Comparison of ENCODE assay signal across 20 cellular contexts in genomic region chr17:13925579-13925978, GRCh38.
A peak's percentile ranks its signal among the peaks of the same experiment; 100 is the strongest.
DNase-seq lines count a peak whose midpoint lies in the region; ATAC-seq and TF ChIP-seq lines count a peak whose summit lies in the region.
"Had no signal": no experiment of that assay in that cellular context is flagged by ENCODE, and none has a peak within 500 bp of the region (broad histone marks: within the 10 kb centered on the region; RNA-seq: fewer than 3 reads in every experiment).

No MANE protein-coding gene starts in this region.

- dilution Hi-C loops in mammary epithelial cell (cut with HindIII; ENCODE audit: low sequenced_read_pairs): no loop called here

- H2AFZ ChIP-seq in mammary epithelial cell (ENCODE audit: low read depth, low read length): no peak overlapping the region

- H3K4me2 ChIP-seq in mammary epithelial cell (ENCODE audit: insufficient read depth, low read depth, low read length): no peak overlapping the region

- H3K4me1 Mint-ChIP-seq in MCF 10A (ENCODE audit: insufficient read depth, unreplicated experiment) (peaks cover 2% of the 10 kb centered on the region), endodermal cell (peaks cover 37% of the 10 kb centered on the region)
- H3K4me1 Mint-ChIP-seq in CD4-positive, alpha-beta T cell (ENCODE audit: low read depth): no peaks in the 10 kb centered on the region
- H3K4me1 Mint-ChIP-seq: central memory CD8-positive, alpha-beta T cell; stimulated activated naive CD8-positive, alpha-beta T cell treated with anti-CD3 and anti-CD28 coated beads, Interleukin-15, amount 100 ng/mL, for 72 hours had no signal

- TF ChIP-seq CTCF in MCF 10A (IDR thresholded peaks at IDR 0.05; ENCODE audit: unreplicated experiment) (peak; percentile 14), mammary epithelial cell (conservative IDR thresholded peaks at IDR 0.05 in 1 of 2, IDR thresholded peaks at IDR 0.05 in 1 of 2; ENCODE audit: extremely low read depth in 1 of 2, insufficient read depth in 1 of 2, low read depth in 1 of 2, low read length in 2 of 2) (peak in 1 of 2 donors; percentile 34), NB4 (IDR thresholded peaks at IDR 0.05; ENCODE audit: low read depth, low read length) (peak; percentile 28), endodermal cell (conservative IDR thresholded peaks at IDR 0.05) (peak; percentile 57), mucosa of descending colon (IDR thresholded peaks at IDR 0.05) (no peak)
- no peak for TF ChIP-seq CTCF in CD4-positive, alpha-beta T cell (IDR thresholded peaks at IDR 0.05)

- H3K36me3 ChIP-seq in mammary epithelial cell (ENCODE audit: insufficient read depth, low read length) (no peaks in the 10 kb centered on the region), endodermal cell (ENCODE audit: control insufficient read depth, insufficient read depth, low read length) (no peaks in the 10 kb centered on the region), mucosa of descending colon (ENCODE audit: low read depth) (no peaks in the 10 kb centered on the region)
- H3K36me3 ChIP-seq: adrenal gland, neutrophil, right atrium auricular region had no signal

- no peak for TF ChIP-seq POLR2A in NB4 (IDR thresholded peaks at IDR 0.05; ENCODE audit: extremely low read depth, insufficient read length)

- no peaks in the 10 kb centered on the region for H3K9me3 Mint-ChIP-seq in MCF 10A (ENCODE audit: unreplicated experiment)
- H3K9me3 Mint-ChIP-seq in endodermal cell: peaks cover 3% of the 10 kb centered on the region
- H3K9me3 Mint-ChIP-seq in CD4-positive, alpha-beta T cell: peaks cover 4% of the 10 kb centered on the region
- H3K9me3 Mint-ChIP-seq: central memory CD8-positive, alpha-beta T cell; effector memory CD8-positive, alpha-beta T cell had no signal

- H3K4me3 ChIP-seq in mammary epithelial cell (replicated peaks in 1 of 3; ENCODE audit: insufficient read depth in 1 of 3, low read depth in 2 of 3, low read length in 3 of 3) (no peak overlapping the region), NB4 (ENCODE audit: low read depth, low read length) (no peak overlapping the region), endodermal cell (ENCODE audit: low read length) (no peak overlapping the region), mucosa of descending colon (no peak overlapping the region)
- H3K4me3 ChIP-seq: adrenal gland, GM12878, right atrium auricular region had no signal

- intact Hi-C loops in MCF 10A (cut with micrococcal nuclease): no loop called here
- intact Hi-C loops in mammary epithelial cell (cut with micrococcal nuclease): no loop called here
- intact Hi-C loops in CD4-positive, alpha-beta T cell (cut with DNase I, micrococcal nuclease): no loop called here
- intact Hi-C loops in mucosa of descending colon (cut with DNase I, micrococcal nuclease): no loop called here

- peak; percentile 31 for DNase-seq in MCF 10A (ENCODE audit: unreplicated experiment)
- DNase-seq in mammary epithelial cell: no peak
- peak; percentile 13 for DNase-seq in NB4 (ENCODE audit: low read depth)
- no peak for DNase-seq in endodermal cell
- DNase-seq in hypothalamus (lab: John Stamatoyannopoulos, UW): no peak
- no peak for DNase-seq in CD4-positive, alpha-beta T cell
- no peak for DNase-seq in mucosa of descending colon
- DNase-seq: adrenal gland; effector memory CD8-positive, alpha-beta T cell; Kasumi-1; left cardiac atrium; NCI-H187 treated with DMSO at 0.1 percent for 48 hours; NCI-H446; stimulated activated naive CD8-positive, alpha-beta T cell treated with anti-CD3 and anti-CD28 coated beads, Interleukin-15, amount 100 ng/mL, for 72 hours had no signal

- H3K4me1 ChIP-seq in mammary epithelial cell (ENCODE audit: insufficient read depth, low read length): no peaks in the 10 kb centered on the region
- H3K4me1 ChIP-seq in endodermal cell (ENCODE audit: control insufficient read depth, insufficient read depth, low read length): peaks cover 17% of the 10 kb centered on the region
- no peaks in the 10 kb centered on the region for H3K4me1 ChIP-seq in mucosa of descending colon (ENCODE audit: low read depth)
- H3K4me1 ChIP-seq: adrenal gland, right atrium auricular region had no signal

- no peaks in the 10 kb centered on the region for H3K79me2 ChIP-seq in mammary epithelial cell (ENCODE audit: insufficient read depth, low read length)

- H4K20me1 ChIP-seq in mammary epithelial cell (ENCODE audit: insufficient read depth, low read length): no peaks in the 10 kb centered on the region

- in situ Hi-C loops in mammary epithelial cell (cut with MboI; ENCODE audit: low sequenced_read_pairs in 2 of 2): no loop called here

- no peak overlapping the region for H3K27ac ChIP-seq in mammary epithelial cell (ENCODE audit: insufficient read depth, low read depth, low read length)
- H3K27ac ChIP-seq in endodermal cell (ENCODE audit: low read depth, low read length): no peak overlapping the region
- H3K27ac ChIP-seq in CD4-positive, alpha-beta T cell (ENCODE audit: low read depth, low read length): no peak overlapping the region
- H3K27ac ChIP-seq: adrenal gland, neutrophil, right atrium auricular region had no signal

- POLR2A ChIA-PET in MCF 10A (lab: Yijun Ruan, JAX): no interaction called here
- POLR2A ChIA-PET in CD4-positive, alpha-beta T cell (lab: Charles Lee): no interaction called here

- H3K4me3 Mint-ChIP-seq in MCF 10A (ENCODE audit: unreplicated experiment): no peak overlapping the region
- no peak overlapping the region for H3K4me3 Mint-ChIP-seq in endodermal cell
- H3K4me3 Mint-ChIP-seq in CD4-positive, alpha-beta T cell: no peak overlapping the region
- H3K4me3 Mint-ChIP-seq: central memory CD8-positive, alpha-beta T cell; effector memory CD8-positive, alpha-beta T cell; stimulated activated naive CD8-positive, alpha-beta T cell treated with anti-CD3 and anti-CD28 coated beads, Interleukin-15, amount 100 ng/mL, for 72 hours had no signal

- BruUV-seq in MCF 10A (replicated peaks; lab: Mats Ljungman, UMichigan): no TSS peak
- BruUV-seq in mammary epithelial cell (replicated peaks; lab: Mats Ljungman, UMichigan): no TSS peak

- H3K9ac ChIP-seq in mammary epithelial cell (ENCODE audit: insufficient read depth, low read length) (no peak overlapping the region), endodermal cell (ENCODE audit: extremely low read depth, low read length, poor library complexity, severe bottlenecking) (no peak overlapping the region)

- 65% methylated on average over 5 of the region's 5 CpGs for WGBS in mammary epithelial cell (ENCODE audit: low coverage, missing lambda C conversion rate)
- 95% methylated on average over 3 to 5 of the region's 5 CpGs for WGBS in endodermal cell (ENCODE audit: insufficient coverage in 1 of 2, insufficient read length in 1 of 2), 2 experiments

- no peak overlapping the region for H3K27ac Mint-ChIP-seq in MCF 10A (ENCODE audit: low read depth, unreplicated experiment)
- H3K27ac Mint-ChIP-seq in endodermal cell: no peak overlapping the region
- no peak overlapping the region for H3K27ac Mint-ChIP-seq in CD4-positive, alpha-beta T cell
- H3K27ac Mint-ChIP-seq: effector memory CD8-positive, alpha-beta T cell; stimulated activated naive CD8-positive, alpha-beta T cell treated with anti-CD3 and anti-CD28 coated beads, Interleukin-15, amount 100 ng/mL, for 72 hours had no signal

- H3K9me3 ChIP-seq in mammary epithelial cell (replicated peaks; ENCODE audit: insufficient read depth, low read length) (peaks cover 2% of the 10 kb centered on the region), endodermal cell (ENCODE audit: control insufficient read depth, low read length) (peaks cover 20% of the 10 kb centered on the region), mucosa of descending colon (no peaks in the 10 kb centered on the region)
- H3K9me3 ChIP-seq in CD4-positive, alpha-beta T cell (ENCODE audit: control insufficient read depth, low read length): no peaks in the 10 kb centered on the region
- H3K9me3 ChIP-seq: adrenal gland, neutrophil, right atrium auricular region had no signal

- no peaks in the 10 kb centered on the region for H3K27me3 ChIP-seq in mammary epithelial cell (ENCODE audit: insufficient read depth, low read length)
- H3K27me3 ChIP-seq in endodermal cell (ENCODE audit: control insufficient read depth, insufficient read depth, low read length, poor library complexity, severe bottlenecking): no peaks in the 10 kb centered on the region
- no peaks in the 10 kb centered on the region for H3K27me3 ChIP-seq in CD4-positive, alpha-beta T cell (ENCODE audit: control insufficient read depth, insufficient read depth, low read length)
- H3K27me3 ChIP-seq: adrenal gland, neutrophil, right atrium auricular region had no signal

- H3K36me3 Mint-ChIP-seq in MCF 10A (ENCODE audit: insufficient read depth, unreplicated experiment) (no peaks in the 10 kb centered on the region), endodermal cell (ENCODE audit: low read depth) (no peaks in the 10 kb centered on the region)
- H3K36me3 Mint-ChIP-seq in CD4-positive, alpha-beta T cell (ENCODE audit: low read depth): no peaks in the 10 kb centered on the region

- H3K27me3 Mint-ChIP-seq in MCF 10A (ENCODE audit: insufficient read depth, unreplicated experiment) (no peaks in the 10 kb centered on the region), endodermal cell (ENCODE audit: insufficient read depth) (no peaks in the 10 kb centered on the region)
- no peaks in the 10 kb centered on the region for H3K27me3 Mint-ChIP-seq in CD4-positive, alpha-beta T cell
- H3K27me3 Mint-ChIP-seq: central memory CD8-positive, alpha-beta T cell; stimulated activated naive CD8-positive, alpha-beta T cell treated with anti-CD3 and anti-CD28 coated beads, Interleukin-15, amount 100 ng/mL, for 72 hours had no signal

- no peak for ATAC-seq in GM21390 (IDR thresholded peaks at IDR 0.05; ENCODE audit: unreplicated experiment)
- ATAC-seq in CD4-positive, alpha-beta T cell (ENCODE audit: poor library complexity): no peak
- no peak for ATAC-seq in mucosa of descending colon
- ATAC-seq: activated CD4-positive, CD25-positive, alpha-beta regulatory T cell treated with anti-CD3 and anti-CD28 coated beads, Interleukin-2, amount 50 U/mL, for 24 hours; effector memory CD8-positive, alpha-beta T cell; GM12878; left cardiac atrium; stimulated activated naive CD8-positive, alpha-beta T cell treated with anti-CD3 and anti-CD28 coated beads, Interleukin-15, amount 100 ng/mL, for 72 hours had no signal

- CTCF ChIA-PET in MCF 10A (lab: Yijun Ruan, JAX) (no interaction called here), mammary epithelial cell (lab: Charles Lee; ENCODE audit: low non-redundant PET) (no interaction called here)
- CTCF ChIA-PET in CD4-positive, alpha-beta T cell (lab: Charles Lee): no interaction called here

Comparison
In these comparisons a context has a peak if more than half of its experiments do, and no peak if none do; other contexts are left out.
1. DNase-seq: peak in MCF 10A (single experiment) and NB4 (single experiment); none in mammary epithelial cell (single experiment), endodermal cell (single experiment), hypothalamus (0 of 51), CD4-positive, alpha-beta T cell (0 of 10) and mucosa of descending colon (0 of 3).
2. CTCF ChIP-seq: peak in MCF 10A (single experiment), NB4 (single experiment) and endodermal cell (single experiment); none in CD4-positive, alpha-beta T cell (single experiment) and mucosa of descending colon (single experiment).